1 cellular context compared by ENCODE assay signal in the genomic region with DNA sequence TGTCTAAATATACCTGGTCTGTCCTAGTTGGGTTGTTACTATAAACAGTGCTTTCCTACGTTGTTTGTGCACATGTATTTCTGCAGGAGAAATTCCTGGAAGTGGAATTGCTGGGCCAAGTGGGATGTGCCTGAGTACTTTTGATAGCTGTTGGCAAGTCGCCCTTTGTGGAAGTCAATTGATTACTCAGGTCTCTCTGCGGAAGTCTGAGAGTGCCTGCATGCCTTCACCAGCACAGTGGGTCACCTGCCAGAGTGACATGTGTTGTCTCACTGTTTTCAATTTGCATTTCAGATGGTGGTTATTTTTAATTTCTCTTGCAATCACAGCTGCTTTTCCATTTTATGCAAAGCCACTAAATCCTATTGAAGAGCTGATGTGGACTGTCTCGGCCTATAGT.
TF ChIP-seq lines count a peak whose summit lies in the region.

No MANE protein-coding gene starts in this region.

TF ChIP-seq in liver, 16 proteins besides CTCF, POLR2A, EP300 and RAD21 (continued from another document):
- TF ChIP-seq, protein P1, sequence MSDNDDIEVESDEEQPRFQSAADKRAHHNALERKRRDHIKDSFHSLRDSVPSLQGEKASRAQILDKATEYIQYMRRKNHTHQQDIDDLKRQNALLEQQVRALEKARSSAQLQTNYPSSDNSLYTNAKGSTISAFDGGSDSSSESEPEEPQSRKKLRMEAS (IDR thresholded peaks at IDR 0.05) = peak; percentile 98
- TF ChIP-seq, protein P2, sequence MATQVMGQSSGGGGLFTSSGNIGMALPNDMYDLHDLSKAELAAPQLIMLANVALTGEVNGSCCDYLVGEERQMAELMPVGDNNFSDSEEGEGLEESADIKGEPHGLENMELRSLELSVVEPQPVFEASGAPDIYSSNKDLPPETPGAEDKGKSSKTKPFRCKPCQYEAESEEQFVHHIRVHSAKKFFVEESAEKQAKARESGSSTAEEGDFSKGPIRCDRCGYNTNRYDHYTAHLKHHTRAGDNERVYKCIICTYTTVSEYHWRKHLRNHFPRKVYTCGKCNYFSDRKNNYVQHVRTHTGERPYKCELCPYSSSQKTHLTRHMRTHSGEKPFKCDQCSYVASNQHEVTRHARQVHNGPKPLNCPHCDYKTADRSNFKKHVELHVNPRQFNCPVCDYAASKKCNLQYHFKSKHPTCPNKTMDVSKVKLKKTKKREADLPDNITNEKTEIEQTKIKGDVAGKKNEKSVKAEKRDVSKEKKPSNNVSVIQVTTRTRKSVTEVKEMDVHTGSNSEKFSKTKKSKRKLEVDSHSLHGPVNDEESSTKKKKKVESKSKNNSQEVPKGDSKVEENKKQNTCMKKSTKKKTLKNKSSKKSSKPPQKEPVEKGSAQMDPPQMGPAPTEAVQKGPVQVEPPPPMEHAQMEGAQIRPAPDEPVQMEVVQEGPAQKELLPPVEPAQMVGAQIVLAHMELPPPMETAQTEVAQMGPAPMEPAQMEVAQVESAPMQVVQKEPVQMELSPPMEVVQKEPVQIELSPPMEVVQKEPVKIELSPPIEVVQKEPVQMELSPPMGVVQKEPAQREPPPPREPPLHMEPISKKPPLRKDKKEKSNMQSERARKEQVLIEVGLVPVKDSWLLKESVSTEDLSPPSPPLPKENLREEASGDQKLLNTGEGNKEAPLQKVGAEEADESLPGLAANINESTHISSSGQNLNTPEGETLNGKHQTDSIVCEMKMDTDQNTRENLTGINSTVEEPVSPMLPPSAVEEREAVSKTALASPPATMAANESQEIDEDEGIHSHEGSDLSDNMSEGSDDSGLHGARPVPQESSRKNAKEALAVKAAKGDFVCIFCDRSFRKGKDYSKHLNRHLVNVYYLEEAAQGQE (IDR thresholded peaks at IDR 0.05) = peak; percentile 36
- TF ChIP-seq, protein P3, sequence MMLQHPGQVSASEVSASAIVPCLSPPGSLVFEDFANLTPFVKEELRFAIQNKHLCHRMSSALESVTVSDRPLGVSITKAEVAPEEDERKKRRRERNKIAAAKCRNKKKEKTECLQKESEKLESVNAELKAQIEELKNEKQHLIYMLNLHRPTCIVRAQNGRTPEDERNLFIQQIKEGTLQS (IDR thresholded peaks at IDR 0.05) = no peak
- TF ChIP-seq YY1 (IDR thresholded peaks at IDR 0.05) (no peak), FOXA1 (IDR thresholded peaks at IDR 0.05) (peak; percentile 48), HNF4A (conservative IDR thresholded peaks at IDR 0.05) (peak; percentile 60 to 63), GABPA (IDR thresholded peaks at IDR 0.05 in 1 of 2, conservative IDR thresholded peaks at IDR 0.05 in 1 of 2) (peak in 1 of 2 donors; percentile 47), EGR1 (IDR thresholded peaks at IDR 0.05; ENCODE audit: low read depth in 2 of 2) (peak in 1 of 2 donors; percentile 77), FOXA2 (IDR thresholded peaks at IDR 0.05) (peak; percentile 41), NR2F2 (IDR thresholded peaks at IDR 0.05) (peak; percentile 38), TAF1 (conservative IDR thresholded peaks at IDR 0.05) (peak; percentile 2), RXRA (IDR thresholded peaks at IDR 0.05) (peak; percentile 79 to 89), JUND (IDR thresholded peaks at IDR 0.05) (no peak)
- TF ChIP-seq, protein P4, sequence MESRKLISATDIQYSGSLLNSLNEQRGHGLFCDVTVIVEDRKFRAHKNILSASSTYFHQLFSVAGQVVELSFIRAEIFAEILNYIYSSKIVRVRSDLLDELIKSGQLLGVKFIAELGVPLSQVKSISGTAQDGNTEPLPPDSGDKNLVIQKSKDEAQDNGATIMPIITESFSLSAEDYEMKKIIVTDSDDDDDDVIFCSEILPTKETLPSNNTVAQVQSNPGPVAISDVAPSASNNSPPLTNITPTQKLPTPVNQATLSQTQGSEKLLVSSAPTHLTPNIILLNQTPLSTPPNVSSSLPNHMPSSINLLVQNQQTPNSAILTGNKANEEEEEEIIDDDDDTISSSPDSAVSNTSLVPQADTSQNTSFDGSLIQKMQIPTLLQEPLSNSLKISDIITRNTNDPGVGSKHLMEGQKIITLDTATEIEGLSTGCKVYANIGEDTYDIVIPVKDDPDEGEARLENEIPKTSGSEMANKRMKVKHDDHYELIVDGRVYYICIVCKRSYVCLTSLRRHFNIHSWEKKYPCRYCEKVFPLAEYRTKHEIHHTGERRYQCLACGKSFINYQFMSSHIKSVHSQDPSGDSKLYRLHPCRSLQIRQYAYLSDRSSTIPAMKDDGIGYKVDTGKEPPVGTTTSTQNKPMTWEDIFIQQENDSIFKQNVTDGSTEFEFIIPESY (IDR thresholded peaks at IDR 0.05) = no peak
